19 cellular contexts compared by ENCODE assay signal in genomic region chr14:58276208-58276607, GRCh38. TPM values are rescaled to one million over a fixed set of nuclear protein-coding genes. Genes with fewer than 3 reads are reported as not detected.
A peak's percentile ranks its signal among the peaks of the same experiment; 100 is the strongest.
DNase-seq lines count a peak whose midpoint lies in the region; ATAC-seq and FAIRE-seq lines count a peak whose summit lies in the region.
"Had no signal": no experiment of that assay in that cellular context is flagged by ENCODE, and none has a peak within 500 bp of the region (broad histone marks: within the 10 kb centered on the region; RNA-seq: fewer than 3 reads in every experiment).

No MANE protein-coding gene starts in this region.

- H3K27ac Mint-ChIP-seq in T-helper 2 cell treated with Interferon-gamma antibody and Interleukin-4, amounts not matched to agents 5 μg/mL and 100 μg/mL, for 36 hours, result peak overlapping the region; percentile 11
- peak overlapping the region; percentile 84 for H3K27ac Mint-ChIP-seq in activated T-helper 2 cell treated with anti-CD3 and anti-CD28 coated beads, Interferon-gamma antibody, Interleukin-2, Interleukin-4, amounts not matched to agents 10 μg/mL and 5 μg/mL and 100 μg/mL, durations not matched to agents 14 hours and 24 hours and 36 hours
- H3K27ac Mint-ChIP-seq in natural killer cell treated with Interleukin-12 subunit alpha and Interleukin-12 subunit beta and Interleukin-15 and Interleukin-18, amount 100 ng/mL, for 72 hours, result peak overlapping the region; percentile 74 to 92

- peaks cover 72% of the 10 kb centered on the region for H3K36me3 Mint-ChIP-seq in T-helper 2 cell treated with Interferon-gamma antibody and Interleukin-4, amounts not matched to agents 5 μg/mL and 100 μg/mL, for 36 hours (ENCODE audit: low read depth)
- H3K36me3 Mint-ChIP-seq in activated T-helper 2 cell treated with anti-CD3 and anti-CD28 coated beads, Interferon-gamma antibody, Interleukin-2, Interleukin-4, amounts not matched to agents 10 μg/mL and 5 μg/mL and 100 μg/mL, durations not matched to agents 14 hours and 24 hours and 36 hours (ENCODE audit: low read depth), result peaks cover 82% of the 10 kb centered on the region
- peaks cover 15% of the 10 kb centered on the region for H3K36me3 Mint-ChIP-seq in natural killer cell treated with Interleukin-12 subunit alpha and Interleukin-12 subunit beta and Interleukin-15 and Interleukin-18, amount 100 ng/mL, for 72 hours

- peaks cover 39% of the 10 kb centered on the region for H3K4me1 Mint-ChIP-seq in T-helper 2 cell treated with Interferon-gamma antibody and Interleukin-4, amounts not matched to agents 5 μg/mL and 100 μg/mL, for 36 hours (ENCODE audit: low read depth)
- peaks cover 42% of the 10 kb centered on the region for H3K4me1 Mint-ChIP-seq in activated T-helper 2 cell treated with anti-CD3 and anti-CD28 coated beads, Interferon-gamma antibody, Interleukin-2, Interleukin-4, amounts not matched to agents 10 μg/mL and 5 μg/mL and 100 μg/mL, durations not matched to agents 14 hours and 24 hours and 36 hours (ENCODE audit: low read depth)
- H3K4me1 Mint-ChIP-seq in natural killer cell treated with Interleukin-12 subunit alpha and Interleukin-12 subunit beta and Interleukin-15 and Interleukin-18, amount 100 ng/mL, for 72 hours (ENCODE audit: low read depth in 2 of 2), result peaks cover 40 to 45% of the 10 kb centered on the region in 2 donors

- H3K27me3 Mint-ChIP-seq in T-helper 2 cell treated with Interferon-gamma antibody and Interleukin-4, amounts not matched to agents 5 μg/mL and 100 μg/mL, for 36 hours (ENCODE audit: low read depth), result no peaks in the 10 kb centered on the region
- no peaks in the 10 kb centered on the region for H3K27me3 Mint-ChIP-seq in activated T-helper 2 cell treated with anti-CD3 and anti-CD28 coated beads, Interferon-gamma antibody, Interleukin-2, Interleukin-4, amounts not matched to agents 10 μg/mL and 5 μg/mL and 100 μg/mL, durations not matched to agents 14 hours and 24 hours and 36 hours (ENCODE audit: low read depth)
- no peaks in the 10 kb centered on the region for H3K27me3 Mint-ChIP-seq in natural killer cell treated with Interleukin-12 subunit alpha and Interleukin-12 subunit beta and Interleukin-15 and Interleukin-18, amount 100 ng/mL, for 72 hours

- no peak for DNase-seq in T-helper 2 cell treated with Interferon-gamma antibody and Interleukin-4, amounts not matched to agents 5 μg/mL and 100 μg/mL, for 36 hours (ENCODE audit: low spot score)
- no peak for DNase-seq in T-helper 2 cell
- DNase-seq in activated T-helper 2 cell treated with anti-CD3 and anti-CD28 coated beads, Interferon-gamma antibody, Interleukin-2, Interleukin-4, amounts not matched to agents 10 μg/mL and 5 μg/mL and 100 μg/mL, durations not matched to agents 14 hours and 24 hours and 36 hours (ENCODE audit: low spot score), result no peak
- DNase-seq in natural killer cell treated with Interleukin-12 subunit alpha and Interleukin-12 subunit beta and Interleukin-15 and Interleukin-18, amount 100 ng/mL, for 72 hours (ENCODE audit: low spot score), result no peak
- no peak for DNase-seq in activated gamma-delta T cell treated with Interleukin-2 at 50 U/mL for 16 hours
- no peak for DNase-seq in RPMI8226
- no peak for DNase-seq in CD1c-positive myeloid dendritic cell (ENCODE audit: extremely low spot score)
- DNase-seq: activated CD8-positive, alpha-beta memory T cell treated with anti-CD3 and anti-CD28 coated beads, Interleukin-2, amount 50 U/mL, for 48 hours; aorta; erythroblast; midbrain; NCI-H2081; NCI-H526; stimulated activated CD4-positive, alpha-beta T cell treated with anti-CD3 and anti-CD28 coated beads, Interleukin-4, amount 100 ng/mL, for 24 hours; transverse colon had no signal

- H3K4me3 Mint-ChIP-seq in T-helper 2 cell treated with Interferon-gamma antibody and Interleukin-4, amounts not matched to agents 5 μg/mL and 100 μg/mL, for 36 hours, result no peak overlapping the region
- H3K4me3 Mint-ChIP-seq in activated T-helper 2 cell treated with anti-CD3 and anti-CD28 coated beads, Interferon-gamma antibody, Interleukin-2, Interleukin-4, amounts not matched to agents 10 μg/mL and 5 μg/mL and 100 μg/mL, durations not matched to agents 14 hours and 24 hours and 36 hours (ENCODE audit: low read depth), result no peak overlapping the region
- no peak overlapping the region for H3K4me3 Mint-ChIP-seq in natural killer cell treated with Interleukin-12 subunit alpha and Interleukin-12 subunit beta and Interleukin-15 and Interleukin-18, amount 100 ng/mL, for 72 hours

- ATAC-seq in natural killer cell treated with Interleukin-12 subunit alpha and Interleukin-12 subunit beta and Interleukin-15 and Interleukin-18, amount 100 ng/mL, for 72 hours, result no peak
- ATAC-seq: HCT116 had no signal

- no peaks in the 10 kb centered on the region for H3K9me3 Mint-ChIP-seq in T-helper 2 cell treated with Interferon-gamma antibody and Interleukin-4, amounts not matched to agents 5 μg/mL and 100 μg/mL, for 36 hours
- no peaks in the 10 kb centered on the region for H3K9me3 Mint-ChIP-seq in activated T-helper 2 cell treated with anti-CD3 and anti-CD28 coated beads, Interferon-gamma antibody, Interleukin-2, Interleukin-4, amounts not matched to agents 10 μg/mL and 5 μg/mL and 100 μg/mL, durations not matched to agents 14 hours and 24 hours and 36 hours
- no peaks in the 10 kb centered on the region for H3K9me3 Mint-ChIP-seq in natural killer cell treated with Interleukin-12 subunit alpha and Interleukin-12 subunit beta and Interleukin-15 and Interleukin-18, amount 100 ng/mL, for 72 hours

- peak; percentile 55 for FAIRE-seq in G401.6 (lab: Jason Lieb, UNC)
- FAIRE-seq: GM12891, islet of Langerhans had no signal

- intact Hi-C loops in activated T-helper 2 cell treated with anti-CD3 and anti-CD28 coated beads, Interferon-gamma antibody, Interleukin-2, Interleukin-4, amounts not matched to agents 10 μg/mL and 5 μg/mL and 100 μg/mL, durations not matched to agents 14 hours and 24 hours and 36 hours (cut with micrococcal nuclease), result loop anchor here (1.0 kb wide), 1 partner anchor 22 kb away; the partner anchor contains the start of gene ARID4A

RNA-seq across cellular contexts. Expression of gene ARID4A, which starts 22.1 kb away (rescaled TPM):
- total RNA-seq in activated T-helper 2 cell treated with anti-CD3 and anti-CD28 coated beads, Interferon-gamma antibody, Interleukin-2, Interleukin-4, amounts not matched to agents 10 μg/mL and 5 μg/mL and 100 μg/mL, durations not matched to agents 14 hours and 24 hours and 36 hours, result 20.5 and 26.0 TPM in 2 replicates
- 10 to 100 TPM; 33.0 to 35.6 TPM for total RNA-seq in natural killer cell treated with Interleukin-12 subunit alpha and Interleukin-12 subunit beta and Interleukin-15 and Interleukin-18, amount 100 ng/mL, for 72 hours

RNA-seq across cellular contexts. Expression of gene PSMA3, which starts 31.6 kb away (rescaled TPM):
- 407 and 425 TPM in 2 replicates for total RNA-seq in activated T-helper 2 cell treated with anti-CD3 and anti-CD28 coated beads, Interferon-gamma antibody, Interleukin-2, Interleukin-4, amounts not matched to agents 10 μg/mL and 5 μg/mL and 100 μg/mL, durations not matched to agents 14 hours and 24 hours and 36 hours
- total RNA-seq in natural killer cell treated with Interleukin-12 subunit alpha and Interleukin-12 subunit beta and Interleukin-15 and Interleukin-18, amount 100 ng/mL, for 72 hours, result 100 to 1,000 TPM; 320 to 337 TPM

Comparison
In these comparisons a context has a peak if more than half of its experiments do, and no peak if none do; other contexts are left out.
1. H3K27ac Mint-ChIP-seq: peak in every context shown above with its lines; median percentile 84 in activated T-helper 2 cell treated with anti-CD3 and anti-CD28 coated beads, Interferon-gamma antibody, Interleukin-2, Interleukin-4, amounts not matched to agents 10 μg/mL and 5 μg/mL and 100 μg/mL, durations not matched to agents 14 hours and 24 hours and 36 hours; 83 in natural killer cell treated with Interleukin-12 subunit alpha and Interleukin-12 subunit beta and Interleukin-15 and Interleukin-18, amount 100 ng/mL, for 72 hours; 11 in T-helper 2 cell treated with Interferon-gamma antibody and Interleukin-4, amounts not matched to agents 5 μg/mL and 100 μg/mL, for 36 hours.